Comparison of ENCODE assay signal across 1 cellular context in genomic region chr12:718756-719138, GRCh38.
TF ChIP-seq lines count a peak whose summit lies in the region.

No MANE protein-coding gene starts in this region.

TF ChIP-seq in IMR-90, 13 proteins besides CTCF, POLR2A, EP300 and RAD21:
- TF ChIP-seq MXI1 (IDR thresholded peaks at IDR 0.05; ENCODE audit: borderline replicate concordance, low read depth, low read length) (no peak), ELK1 (IDR thresholded peaks at IDR 0.05; ENCODE audit: borderline replicate concordance, low read depth, low read length) (no peak), CEBPB (IDR thresholded peaks at IDR 0.05; ENCODE audit: low read depth, low read length) (no peak), SMC3 (IDR thresholded peaks at IDR 0.05; ENCODE audit: low read depth, low read length) (no peak), NFE2L2 (IDR thresholded peaks at IDR 0.05; ENCODE audit: low read depth, low read length) (no peak), BHLHE40 (IDR thresholded peaks at IDR 0.05; ENCODE audit: low read depth, low read length) (no peak), CHD1 (IDR thresholded peaks at IDR 0.05; ENCODE audit: low read depth, low read length) (no peak), MAFK (IDR thresholded peaks at IDR 0.05; ENCODE audit: low read depth, low read length) (no peak), MAZ (IDR thresholded peaks at IDR 0.05; ENCODE audit: borderline replicate concordance, low read depth, low read length) (no peak), USF2 (IDR thresholded peaks at IDR 0.05; ENCODE audit: low read depth, low read length) (no peak), RFX5 (IDR thresholded peaks at IDR 0.05; ENCODE audit: low read depth, low read length) (no peak), FOS (IDR thresholded peaks at IDR 0.05; ENCODE audit: low read depth, low read length) (no peak), RCOR1 (IDR thresholded peaks at IDR 0.05; ENCODE audit: insufficient replicate concordance, low read length) (no peak)
TF ChIP-seq in IMR-90: peak in this region for 0.
